ENCODE assay signal across 6 cellular contexts in the genomic region with DNA sequence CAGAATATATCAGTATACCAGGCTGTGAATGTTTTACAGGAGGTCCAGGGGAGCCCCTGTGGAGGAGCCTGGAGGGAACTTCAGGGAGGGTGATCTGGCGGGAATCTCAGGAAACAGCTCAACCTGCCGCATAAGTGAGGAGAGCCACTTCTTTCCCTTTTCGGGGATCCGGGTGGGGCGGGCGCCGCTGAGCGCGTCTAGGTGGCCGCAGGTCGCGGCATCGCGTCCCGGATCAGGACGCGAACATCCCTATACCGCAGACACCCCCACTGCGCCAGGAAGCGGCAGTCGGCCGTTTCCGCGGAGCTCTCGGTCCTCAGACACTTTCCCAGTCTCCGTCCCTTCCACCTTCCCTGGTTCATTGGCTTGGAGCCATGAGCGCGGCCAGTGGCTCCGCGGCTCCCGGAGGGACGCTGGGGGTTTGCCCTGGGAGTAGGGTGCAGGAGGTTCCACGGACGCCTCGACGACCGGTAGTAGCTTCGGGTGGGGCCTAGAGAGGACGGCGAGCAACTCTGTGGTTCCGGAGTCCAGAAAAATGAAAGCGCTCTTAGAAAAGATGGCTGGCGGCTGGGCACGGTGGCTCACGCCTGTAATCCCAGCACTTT.
A peak's percentile ranks its signal among the peaks of the same experiment; 100 is the strongest.
DNase-seq lines count a peak whose midpoint lies in the region; ATAC-seq lines count a peak whose summit lies in the region.

No MANE protein-coding gene starts in this region.

- no peaks in the 10 kb centered on the region for H3K36me3 ChIP-seq in ES-I3 (ENCODE audit: insufficient read depth, low read length)
- H3K36me3 ChIP-seq in mucosa of rectum (ENCODE audit: control insufficient read depth in 2 of 2, insufficient read depth in 2 of 2, low read length in 2 of 2) = no peaks in the 10 kb centered on the region

- no peaks in the 10 kb centered on the region for H3K27me3 ChIP-seq in mucosa of rectum (ENCODE audit: control insufficient read depth in 2 of 2, insufficient read depth in 2 of 2, low read length in 2 of 2)

- DNase-seq in activated naive CD8-positive, alpha-beta T cell treated with anti-CD3 and anti-CD28 coated beads, Interleukin-2, amount 50 U/mL, for 24 hours = peak; percentile 29
- DNase-seq in activated effector memory CD4-positive, alpha-beta T cell treated with Interleukin-2 at 50 U/mL for 16 hours = no peak

- no peaks in the 10 kb centered on the region for H3K4me1 ChIP-seq in ES-I3 (ENCODE audit: insufficient read depth, low read length)
- peaks cover 13 to 27% of the 10 kb centered on the region in 2 donors for H3K4me1 ChIP-seq in mucosa of rectum (ENCODE audit: control insufficient read depth in 2 of 2, insufficient read depth in 2 of 2, low read length in 2 of 2)

- H3K4me3 ChIP-seq in mucosa of rectum (ENCODE audit: low read length in 2 of 2) = peak overlapping the region; percentile 58 to 73

- peaks cover 23% of the 10 kb centered on the region for H3K4me1 Mint-ChIP-seq in activated naive CD8-positive, alpha-beta T cell treated with anti-CD3 and anti-CD28 coated beads, Interleukin-2, amount 50 U/mL, for 24 hours

- no peaks in the 10 kb centered on the region for H3K9me3 ChIP-seq in ES-I3 (ENCODE audit: control insufficient read depth, insufficient read depth, low read length)
- H3K9me3 ChIP-seq in mucosa of rectum (ENCODE audit: control insufficient read depth in 2 of 2, low read length in 2 of 2) = no peaks in the 10 kb centered on the region

- peak overlapping the region; percentile 55 for H3K27ac Mint-ChIP-seq in activated naive CD8-positive, alpha-beta T cell treated with anti-CD3 and anti-CD28 coated beads, Interleukin-2, amount 50 U/mL, for 24 hours

- H3K9me3 Mint-ChIP-seq in activated naive CD8-positive, alpha-beta T cell treated with anti-CD3 and anti-CD28 coated beads, Interleukin-2, amount 50 U/mL, for 24 hours = no peaks in the 10 kb centered on the region

- H3K27ac ChIP-seq in mucosa of rectum (ENCODE audit: low read depth in 2 of 2, low read length in 2 of 2) = peak overlapping the region; percentile 71 to 83

- H3K36me3 Mint-ChIP-seq in activated naive CD8-positive, alpha-beta T cell treated with anti-CD3 and anti-CD28 coated beads, Interleukin-2, amount 50 U/mL, for 24 hours (ENCODE audit: low read depth) = peaks cover 2% of the 10 kb centered on the region

- peak overlapping the region; percentile 76 for H3K4me3 Mint-ChIP-seq in activated naive CD8-positive, alpha-beta T cell treated with anti-CD3 and anti-CD28 coated beads, Interleukin-2, amount 50 U/mL, for 24 hours

- ATAC-seq in activated naive CD8-positive, alpha-beta T cell treated with anti-CD3 and anti-CD28 coated beads, Interleukin-2, amount 50 U/mL, for 24 hours = no peak
- ATAC-seq in HG03095 (IDR thresholded peaks at IDR 0.05; ENCODE audit: unreplicated experiment) (no peak), HG02973 (IDR thresholded peaks at IDR 0.05; ENCODE audit: unreplicated experiment) (no peak)

- H3K9ac ChIP-seq in ES-I3 (ENCODE audit: low read depth, low read length) (peak overlapping the region; percentile 24; the same call in 1 of the 2 replicates), mucosa of rectum (ENCODE audit: low read depth in 1 of 2, low read length in 2 of 2) (peak overlapping the region; percentile 62 to 65)

- H3K27me3 Mint-ChIP-seq in activated naive CD8-positive, alpha-beta T cell treated with anti-CD3 and anti-CD28 coated beads, Interleukin-2, amount 50 U/mL, for 24 hours = peaks cover 4% of the 10 kb centered on the region
